15 cellular contexts compared by ENCODE assay signal in the genomic region with DNA sequence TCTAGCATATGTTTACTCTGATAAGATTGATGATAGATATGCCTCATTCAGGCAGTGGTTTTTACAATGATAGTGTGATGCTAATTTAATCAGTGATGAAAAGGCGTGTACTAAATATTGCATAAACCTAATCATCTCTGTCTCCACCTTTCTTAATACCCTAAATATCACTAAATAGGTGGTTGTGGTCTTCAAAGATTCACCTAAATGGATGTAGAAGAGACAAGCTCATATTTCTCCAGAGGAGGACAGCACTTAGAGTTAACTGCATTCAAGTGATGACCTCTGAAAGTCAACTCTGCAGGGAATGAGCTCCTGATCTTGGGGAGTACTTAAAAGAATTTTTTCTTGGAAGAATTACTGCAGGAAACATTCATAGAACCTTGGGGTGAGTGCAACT. TPM values are rescaled to one million over a fixed set of nuclear protein-coding genes. Genes with fewer than 3 reads are reported as not detected.
"Had no signal": no experiment of that assay in that cellular context is flagged by ENCODE, and none has a peak within 500 bp of the region (broad histone marks: within the 10 kb centered on the region; RNA-seq: fewer than 3 reads in every experiment).

A gene with protein sequence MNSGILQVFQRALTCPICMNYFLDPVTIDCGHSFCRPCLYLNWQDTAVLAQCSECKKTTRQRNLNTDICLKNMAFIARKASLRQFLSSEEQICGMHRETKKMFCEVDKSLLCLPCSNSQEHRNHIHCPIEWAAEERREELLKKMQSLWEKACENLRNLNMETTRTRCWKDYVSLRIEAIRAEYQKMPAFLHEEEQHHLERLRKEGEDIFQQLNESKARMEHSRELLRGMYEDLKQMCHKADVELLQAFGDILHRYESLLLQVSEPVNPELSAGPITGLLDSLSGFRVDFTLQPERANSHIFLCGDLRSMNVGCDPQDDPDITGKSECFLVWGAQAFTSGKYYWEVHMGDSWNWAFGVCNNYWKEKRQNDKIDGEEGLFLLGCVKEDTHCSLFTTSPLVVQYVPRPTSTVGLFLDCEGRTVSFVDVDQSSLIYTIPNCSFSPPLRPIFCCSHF (plus strand): TSS at position 301 of the 400 bp plus-strand sequence. CDS start 2,132 bp downstream, outside the sequence.

RNA-seq across cellular contexts. Expression of the gene that starts here (rescaled TPM):
- total RNA-seq: stomach, subcutaneous adipose tissue, suprapubic skin, temporal lobe, thoracic aorta, thyroid gland, tibial nerve, transverse colon, upper lobe of left lung, upper lobe of right lung, ureter, urinary bladder, uterus, vagina had no signal
- polyA plus RNA-seq: stomach, thymus, urinary bladder had no signal
